8 cellular contexts compared by ENCODE assay signal in the genomic region with DNA sequence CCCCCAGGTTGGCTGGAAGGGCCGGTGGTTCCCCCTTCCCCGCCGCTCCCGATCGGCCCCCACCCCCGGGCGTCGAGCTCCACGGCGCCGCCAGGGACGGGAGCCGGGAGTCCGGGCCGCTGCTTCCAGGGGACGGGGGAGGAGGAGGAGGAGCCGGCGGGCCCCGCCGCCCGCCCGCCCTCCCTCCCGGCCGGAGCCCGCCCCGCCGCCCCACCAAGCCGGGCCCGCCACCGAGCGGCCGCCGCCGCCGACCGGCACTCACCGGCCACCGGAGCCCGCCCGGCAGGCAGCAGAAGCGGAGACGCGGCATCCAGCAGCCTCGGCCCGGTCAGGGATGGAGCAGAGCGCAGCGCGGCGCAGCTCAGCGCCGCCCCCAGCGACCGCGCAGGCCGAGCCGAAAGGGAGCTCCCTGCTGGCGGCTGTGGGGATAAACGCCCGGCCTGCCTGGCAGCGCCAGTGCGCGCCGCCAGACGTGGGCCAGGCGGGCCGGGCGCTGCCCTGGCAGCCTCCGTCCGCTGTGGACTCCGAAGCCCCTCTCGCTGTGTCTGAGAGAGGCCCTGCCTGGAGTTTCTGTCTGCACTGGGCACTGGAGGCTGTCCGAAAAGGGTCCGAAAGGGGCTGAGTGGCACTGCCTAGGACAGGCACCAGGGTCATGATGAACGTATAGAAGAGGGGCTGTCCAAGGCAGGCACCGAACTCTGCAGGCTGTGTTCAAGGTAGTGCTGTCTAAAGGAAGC. TPM values are rescaled to one million over a fixed set of nuclear protein-coding genes. Genes with fewer than 3 reads are reported as not detected.
DNase-seq lines count a peak whose midpoint lies in the region; ATAC-seq and TF ChIP-seq lines count a peak whose summit lies in the region.

A gene with protein sequence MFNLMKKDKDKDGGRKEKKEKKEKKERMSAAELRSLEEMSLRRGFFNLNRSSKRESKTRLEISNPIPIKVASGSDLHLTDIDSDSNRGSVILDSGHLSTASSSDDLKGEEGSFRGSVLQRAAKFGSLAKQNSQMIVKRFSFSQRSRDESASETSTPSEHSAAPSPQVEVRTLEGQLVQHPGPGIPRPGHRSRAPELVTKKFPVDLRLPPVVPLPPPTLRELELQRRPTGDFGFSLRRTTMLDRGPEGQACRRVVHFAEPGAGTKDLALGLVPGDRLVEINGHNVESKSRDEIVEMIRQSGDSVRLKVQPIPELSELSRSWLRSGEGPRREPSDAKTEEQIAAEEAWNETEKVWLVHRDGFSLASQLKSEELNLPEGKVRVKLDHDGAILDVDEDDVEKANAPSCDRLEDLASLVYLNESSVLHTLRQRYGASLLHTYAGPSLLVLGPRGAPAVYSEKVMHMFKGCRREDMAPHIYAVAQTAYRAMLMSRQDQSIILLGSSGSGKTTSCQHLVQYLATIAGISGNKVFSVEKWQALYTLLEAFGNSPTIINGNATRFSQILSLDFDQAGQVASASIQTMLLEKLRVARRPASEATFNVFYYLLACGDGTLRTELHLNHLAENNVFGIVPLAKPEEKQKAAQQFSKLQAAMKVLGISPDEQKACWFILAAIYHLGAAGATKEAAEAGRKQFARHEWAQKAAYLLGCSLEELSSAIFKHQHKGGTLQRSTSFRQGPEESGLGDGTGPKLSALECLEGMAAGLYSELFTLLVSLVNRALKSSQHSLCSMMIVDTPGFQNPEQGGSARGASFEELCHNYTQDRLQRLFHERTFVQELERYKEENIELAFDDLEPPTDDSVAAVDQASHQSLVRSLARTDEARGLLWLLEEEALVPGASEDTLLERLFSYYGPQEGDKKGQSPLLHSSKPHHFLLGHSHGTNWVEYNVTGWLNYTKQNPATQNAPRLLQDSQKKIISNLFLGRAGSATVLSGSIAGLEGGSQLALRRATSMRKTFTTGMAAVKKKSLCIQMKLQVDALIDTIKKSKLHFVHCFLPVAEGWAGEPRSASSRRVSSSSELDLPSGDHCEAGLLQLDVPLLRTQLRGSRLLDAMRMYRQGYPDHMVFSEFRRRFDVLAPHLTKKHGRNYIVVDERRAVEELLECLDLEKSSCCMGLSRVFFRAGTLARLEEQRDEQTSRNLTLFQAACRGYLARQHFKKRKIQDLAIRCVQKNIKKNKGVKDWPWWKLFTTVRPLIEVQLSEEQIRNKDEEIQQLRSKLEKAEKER (N-terminal part only) (minus strand): TSS at position 348 of the 737 bp plus-strand sequence. CDS start 13,458 bp downstream, outside the sequence.

- H3K36me3 Mint-ChIP-seq in activated CD4-positive, alpha-beta T cell treated with anti-CD3 and anti-CD28 coated beads, Interleukin-2, amount 10 ng/mL, durations not matched to agents 24 days and 14 days (ENCODE audit: low read depth) = no peaks in the 10 kb centered on the region

- H3K4me1 ChIP-seq in colonic mucosa = peaks cover 6% of the 10 kb centered on the region

- ATAC-seq in GM18520 (IDR thresholded peaks at IDR 0.05; ENCODE audit: unreplicated experiment) = peak; percentile 85
- ATAC-seq in HG03108 (IDR thresholded peaks at IDR 0.05; ENCODE audit: unreplicated experiment) = peak; percentile 83

- no peaks in the 10 kb centered on the region for H3K36me3 ChIP-seq in colonic mucosa

- H3K4me1 Mint-ChIP-seq in activated CD4-positive, alpha-beta T cell treated with anti-CD3 and anti-CD28 coated beads, Interleukin-2, amount 10 ng/mL, durations not matched to agents 24 days and 14 days = peaks cover 28% of the 10 kb centered on the region

- intact Hi-C loops in activated CD4-positive, alpha-beta T cell treated with anti-CD3 and anti-CD28 coated beads, Interleukin-2, amount 10 ng/mL, durations not matched to agents 24 days and 14 days (cut with micrococcal nuclease) = loop anchor here (1.0 kb wide), 1 partner anchor 32 kb away; no protein-coding TSS in a partner anchor
- intact Hi-C loops in colonic mucosa (cut with DNase I) = loop anchor here (5.0 kb wide), 1 partner anchor 33 kb away; no protein-coding TSS in a partner anchor

- DNase-seq in A172 (ENCODE audit: low spot score) = peak; percentile 55
- peak; percentile 52 for DNase-seq in NCI-H345 treated with DMSO at 0.1 percent for 48 hours (lab: John Stamatoyannopoulos, UW; ENCODE audit: unreplicated experiment)
- peak; percentile 95 for DNase-seq in activated CD4-positive, alpha-beta T cell treated with anti-CD3 and anti-CD28 coated beads, Interleukin-2, amount 10 ng/mL, durations not matched to agents 24 days and 14 days
- DNase-seq in colonic mucosa = peak; percentile 83
- peak; percentile 91 for DNase-seq in left kidney (ENCODE audit: low read depth, low spot score)
- peak; percentile 81 to 86 for DNase-seq in stimulated activated CD4-positive, alpha-beta T cell treated with anti-CD3 and anti-CD28 coated beads, Interleukin-2, amount 100 ng/mL, for 24 hours

- H3K4me3 Mint-ChIP-seq in activated CD4-positive, alpha-beta T cell treated with anti-CD3 and anti-CD28 coated beads, Interleukin-2, amount 10 ng/mL, durations not matched to agents 24 days and 14 days = peak within 1 kb of the TSS; percentile 65

- peak; percentile 69 for TF ChIP-seq CTCF in colonic mucosa (IDR thresholded peaks at IDR 0.05)

- no peaks in the 10 kb centered on the region for H3K9me3 ChIP-seq in colonic mucosa

- no peaks in the 10 kb centered on the region for H3K27me3 ChIP-seq in colonic mucosa

- H3K4me3 ChIP-seq in colonic mucosa = peak within 1 kb of the TSS; percentile 60

- no peaks in the 10 kb centered on the region for H3K9me3 Mint-ChIP-seq in activated CD4-positive, alpha-beta T cell treated with anti-CD3 and anti-CD28 coated beads, Interleukin-2, amount 10 ng/mL, durations not matched to agents 24 days and 14 days

- no peak within 1 kb of the TSS for H3K27ac Mint-ChIP-seq in activated CD4-positive, alpha-beta T cell treated with anti-CD3 and anti-CD28 coated beads, Interleukin-2, amount 10 ng/mL, durations not matched to agents 24 days and 14 days

- H3K9ac ChIP-seq in colonic mucosa (ENCODE audit: low read depth in 2 of 2, low read length in 2 of 2) = peak within 1 kb of the TSS; percentile 86 to 96

- H3K27me3 Mint-ChIP-seq in activated CD4-positive, alpha-beta T cell treated with anti-CD3 and anti-CD28 coated beads, Interleukin-2, amount 10 ng/mL, durations not matched to agents 24 days and 14 days = peaks cover 19% of the 10 kb centered on the region

- peak within 1 kb of the TSS; percentile 94 for H3K27ac ChIP-seq in colonic mucosa

RNA-seq across cellular contexts. Expression of the gene that starts here (rescaled TPM):
- 35.8 and 43.9 TPM in 2 replicates for total RNA-seq in A172 (2014; rRNA removed; shearing (Covaris generic))
- total RNA-seq in activated CD4-positive, alpha-beta T cell treated with anti-CD3 and anti-CD28 coated beads, Interleukin-2, amount 10 ng/mL, durations not matched to agents 24 days and 14 days = 36.6 and 37.9 TPM in 2 replicates
- total RNA-seq in colonic mucosa = 100 to 1,000 TPM in 1 of 2 donors, 10 to 100 TPM in 1; 63.3 to 112 TPM

Comparison
In these comparisons a context has a peak if more than half of its experiments do, and no peak if none do; other contexts are left out.
1. Peak in every context shown above with its lines: DNase-seq, ATAC-seq, H3K4me3 ChIP-seq and H3K27ac ChIP-seq.